ENCODE assay signal across 30 cellular contexts in genomic region chr2:217330647-217331046, GRCh38.
DNase-seq lines count a peak whose midpoint lies in the region; ATAC-seq and TF ChIP-seq lines count a peak whose summit lies in the region.
"Had no signal": no experiment of that assay in that cellular context is flagged by ENCODE, and none has a peak within 500 bp of the region (broad histone marks: within the 10 kb centered on the region; RNA-seq: fewer than 3 reads in every experiment).

No MANE protein-coding gene starts in this region.

- H3K4me1 Mint-ChIP-seq in progenitor cell of endocrine pancreas (ENCODE audit: low read depth), result peaks cover 49% of the 10 kb centered on the region
- H3K4me1 Mint-ChIP-seq: activated CD4-positive, alpha-beta T cell treated with anti-CD3 and anti-CD28 coated beads for 36 hours; naive thymus-derived CD4-positive, alpha-beta T cell had no signal

- no peaks in the 10 kb centered on the region for H3K36me3 Mint-ChIP-seq in progenitor cell of endocrine pancreas (ENCODE audit: insufficient read depth)

- ATAC-seq in GM18873 (IDR thresholded peaks at IDR 0.05; ENCODE audit: low FRiP score, unreplicated experiment), result no peak
- no peak for ATAC-seq in GM19328 (IDR thresholded peaks at IDR 0.05; ENCODE audit: unreplicated experiment)
- ATAC-seq: activated CD4-positive, alpha-beta T cell treated with anti-CD3 and anti-CD28 coated beads for 36 hours; activated naive CD4-positive, alpha-beta T cell treated with anti-CD3 and anti-CD28 coated beads, Interleukin-2, amount 50 U/mL, for 72 hours; GM12878; naive thymus-derived CD4-positive, alpha-beta T cell had no signal

- H3K27me3 Mint-ChIP-seq in progenitor cell of endocrine pancreas, result no peaks in the 10 kb centered on the region
- H3K27me3 Mint-ChIP-seq: CD4-positive, alpha-beta T cell had no signal

- no peak overlapping the region for H3K4me3 Mint-ChIP-seq in progenitor cell of endocrine pancreas (ENCODE audit: low read depth)
- H3K4me3 Mint-ChIP-seq: activated CD4-positive, alpha-beta T cell treated with anti-CD3 and anti-CD28 coated beads for 36 hours; CD4-positive, alpha-beta T cell; naive thymus-derived CD4-positive, alpha-beta T cell had no signal

- H3K27ac Mint-ChIP-seq in progenitor cell of endocrine pancreas, result peak overlapping the region; percentile 98
- H3K27ac Mint-ChIP-seq: activated CD4-positive, alpha-beta T cell treated with anti-CD3 and anti-CD28 coated beads for 36 hours; activated naive CD4-positive, alpha-beta T cell treated with anti-CD3 and anti-CD28 coated beads, Interleukin-2, amount 50 U/mL, for 72 hours; CD4-positive, alpha-beta T cell; naive thymus-derived CD4-positive, alpha-beta T cell had no signal

- no TSS peak for BruUV-seq in A673 (replicated peaks; lab: Mats Ljungman, UMichigan)

- no peak overlapping the region for H2AFZ ChIP-seq in hepatocyte

- H3K9me3 ChIP-seq in A673 (ENCODE audit: low read depth, low read length, poor library complexity, severe bottlenecking) (no peaks in the 10 kb centered on the region), SJSA1 (replicated peaks) (no peaks in the 10 kb centered on the region), hepatocyte (ENCODE audit: low read depth) (no peaks in the 10 kb centered on the region)
- H3K9me3 ChIP-seq: HAP-1, left ventricle myocardium inferior, vagina had no signal

- H3K27me3 ChIP-seq in A673 (replicated peaks; ENCODE audit: insufficient read depth, low read depth, low read length, poor library complexity) (no peaks in the 10 kb centered on the region), SJSA1 (replicated peaks) (no peaks in the 10 kb centered on the region), hepatocyte (no peaks in the 10 kb centered on the region)
- H3K27me3 ChIP-seq: vagina had no signal

- H3K4me3 ChIP-seq in A673 (ENCODE audit: low read depth, low read length, poor library complexity, severe bottlenecking) (no peak overlapping the region), SJSA1 (no peak overlapping the region), hepatocyte (no peak overlapping the region)
- H3K4me3 ChIP-seq: coronary artery, GM12878, HAP-1, left ventricle myocardium inferior, vagina had no signal

- H3K36me3 ChIP-seq in A673 (ENCODE audit: insufficient read depth, low read length, poor library complexity, severe bottlenecking) (no peaks in the 10 kb centered on the region), SJSA1 (no peaks in the 10 kb centered on the region), hepatocyte (replicated peaks; ENCODE audit: insufficient read depth, low read depth) (no peaks in the 10 kb centered on the region)
- H3K36me3 ChIP-seq: HAP-1, left ventricle myocardium inferior, vagina had no signal

- 92% methylated on average over 9 of the region's 9 CpGs for WGBS in hepatocyte (ENCODE audit: low lambda C conversion rate, missing lambda C conversion rate)

- H3K9me3 Mint-ChIP-seq in progenitor cell of endocrine pancreas (ENCODE audit: low read depth), result no peaks in the 10 kb centered on the region
- H3K9me3 Mint-ChIP-seq: CD4-positive, alpha-beta T cell had no signal

- H3K4me1 ChIP-seq in A673 (ENCODE audit: insufficient read depth, low read length, poor library complexity, severe bottlenecking), result peaks cover 62% of the 10 kb centered on the region
- H3K4me1 ChIP-seq in SJSA1 (replicated peaks), result peaks cover 43% of the 10 kb centered on the region
- peaks cover 53% of the 10 kb centered on the region for H3K4me1 ChIP-seq in hepatocyte (ENCODE audit: insufficient read depth)

- POLR2A ChIA-PET in A673 (lab: Charles Lee; ENCODE audit: low non-redundant PET), result no interaction called here

- H3K27ac ChIP-seq in A673 (ENCODE audit: low read depth, low read length, poor library complexity, severe bottlenecking) (no peak overlapping the region), SJSA1 (peak overlapping the region; percentile 82), hepatocyte (peak overlapping the region; percentile 77)
- H3K27ac ChIP-seq: coronary artery, vagina had no signal

- H4K20me1 ChIP-seq in hepatocyte (ENCODE audit: insufficient read depth, poor library complexity, severe bottlenecking), result no peaks in the 10 kb centered on the region

- TF ChIP-seq CTCF in A673 (conservative IDR thresholded peaks at IDR 0.05; ENCODE audit: low read depth, low read length) (0 out of 2 replicates have a peak, but pooled peaks have one; percentile 19), hepatocyte (IDR thresholded peaks at IDR 0.05; ENCODE audit: poor library complexity) (no peak), progenitor cell of endocrine pancreas (IDR thresholded peaks at IDR 0.05; ENCODE audit: unreplicated experiment) (no peak)

- CTCF ChIA-PET in A673 (lab: Charles Lee), result no interaction called here

- no peak overlapping the region for H3K4me2 ChIP-seq in hepatocyte

- DNase-seq in A673 (ENCODE audit: low spot score) (peak; percentile 35), SJSA1 (ENCODE audit: low read depth in 1 of 2, low spot score in 2 of 2) (no peak), hepatocyte (ENCODE audit: low spot score) (no peak), progenitor cell of endocrine pancreas (ENCODE audit: low spot score, unreplicated experiment) (no peak)
- no peak for DNase-seq in activated CD8-positive, alpha-beta memory T cell treated with anti-CD3 and anti-CD28 coated beads, Interleukin-2, amount 50 U/mL, for 4 hours
- DNase-seq in activated CD4-positive, alpha-beta T cell treated with anti-CD3 and anti-CD28 coated beads, Interleukin-2, amount 50 U/mL, for 48 hours, result no peak
- DNase-seq: activated CD4-positive, alpha-beta T cell treated with anti-CD3 and anti-CD28 coated beads for 36 hours; activated CD8-positive, alpha-beta memory T cell treated with anti-CD3 and anti-CD28 coated beads for 24 hours; activated effector memory CD4-positive, alpha-beta T cell treated with Interleukin-2 at 50 U/mL for 16 hours; CD4-positive, alpha-beta T cell; effector CD8-positive, alpha-beta T cell; glutamatergic neuron; Karpas-422; left ventricle myocardium inferior; naive thymus-derived CD4-positive, alpha-beta T cell; NCI-H1417 treated with DMSO at 0.1 percent for 48 hours; NCI-H2081; NCI-H226; nucleus accumbens; SHP77; stimulated activated naive CD4-positive, alpha-beta T cell; SW 1271; T-helper 9 cell had no signal

- intact Hi-C loops in A673 (cut with micrococcal nuclease; ENCODE audit: unreplicated experiment), result no loop called here

- H3K9me2 ChIP-seq in hepatocyte (replicated peaks; ENCODE audit: insufficient read depth), result no peaks in the 10 kb centered on the region

- no peaks in the 10 kb centered on the region for H3K79me2 ChIP-seq in hepatocyte
